Comparison of ENCODE assay signal across 12 cellular contexts in the genomic region with DNA sequence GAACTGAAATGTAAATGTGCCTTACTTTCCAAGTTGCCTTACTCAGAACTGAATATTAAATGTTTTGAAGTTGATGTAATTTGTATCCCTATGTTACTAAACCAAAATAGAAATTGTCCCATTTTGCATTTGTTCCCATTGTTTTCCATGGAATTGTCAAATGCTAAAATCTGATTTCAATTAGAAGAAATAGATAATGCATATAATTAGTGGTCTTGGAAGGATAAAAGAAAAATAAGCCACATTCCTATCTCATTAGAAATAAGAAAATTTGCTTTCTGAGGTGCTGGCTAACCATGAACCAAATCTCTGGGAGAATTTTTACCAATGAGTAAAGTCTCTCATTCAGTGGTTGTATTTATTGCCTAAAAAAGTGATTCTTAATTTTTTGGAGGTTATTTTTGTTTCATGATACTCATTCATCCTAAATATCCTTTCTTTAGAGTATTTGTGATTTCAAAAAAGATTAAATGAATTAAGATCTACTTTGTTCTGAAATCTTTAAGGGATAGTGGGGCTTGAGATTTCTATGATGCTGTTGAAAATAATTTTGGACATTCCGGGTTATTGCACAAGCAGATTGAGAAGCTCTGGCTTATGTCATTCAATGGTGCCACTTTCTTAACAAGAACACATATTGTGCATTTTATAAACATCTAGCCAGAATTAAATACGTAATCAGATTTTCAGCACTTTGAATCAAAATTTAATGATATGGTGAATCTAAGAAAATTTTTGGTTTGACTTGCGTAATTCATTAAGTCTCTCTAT.
"Had no signal": no experiment of that assay in that cellular context is flagged by ENCODE, and none has a peak within 500 bp of the region (broad histone marks: within the 10 kb centered on the region; RNA-seq: fewer than 3 reads in every experiment).

No MANE protein-coding gene starts in this region.

- H3K27ac Mint-ChIP-seq: activated CD4-positive, alpha-beta memory T cell treated with anti-CD3 and anti-CD28 coated beads, Interleukin-2, amount 10 ng/mL, durations not matched to agents 7 days and 5 days; activated CD4-positive, alpha-beta T cell treated with anti-CD3 and anti-CD28 coated beads for 36 hours; stimulated activated naive CD8-positive, alpha-beta T cell treated with anti-CD3 and anti-CD28 coated beads, Interleukin-15, amount 100 ng/mL, for 72 hours had no signal

- H3K36me3 ChIP-seq: adrenal gland, breast epithelium, esophagus muscularis mucosa, upper lobe of right lung had no signal

- ATAC-seq: activated CD4-positive, alpha-beta T cell treated with anti-CD3 and anti-CD28 coated beads for 36 hours; upper lobe of right lung had no signal

- H3K4me3 ChIP-seq: adrenal gland, breast epithelium, esophagus muscularis mucosa, testis, upper lobe of right lung had no signal

- H3K4me1 Mint-ChIP-seq: activated CD4-positive, alpha-beta memory T cell treated with anti-CD3 and anti-CD28 coated beads, Interleukin-2, amount 10 ng/mL, durations not matched to agents 7 days and 5 days; activated CD4-positive, alpha-beta T cell treated with anti-CD3 and anti-CD28 coated beads for 36 hours; stimulated activated naive CD8-positive, alpha-beta T cell treated with anti-CD3 and anti-CD28 coated beads, Interleukin-15, amount 100 ng/mL, for 72 hours had no signal

- H3K9me3 ChIP-seq: adrenal gland, breast epithelium, esophagus muscularis mucosa, testis, upper lobe of right lung had no signal

- H3K4me3 Mint-ChIP-seq: activated CD4-positive, alpha-beta memory T cell treated with anti-CD3 and anti-CD28 coated beads, Interleukin-2, amount 10 ng/mL, durations not matched to agents 7 days and 5 days; activated CD4-positive, alpha-beta T cell treated with anti-CD3 and anti-CD28 coated beads for 36 hours; stimulated activated naive CD8-positive, alpha-beta T cell treated with anti-CD3 and anti-CD28 coated beads, Interleukin-15, amount 100 ng/mL, for 72 hours had no signal

- DNase-seq: activated CD4-positive, alpha-beta memory T cell treated with anti-CD3 and anti-CD28 coated beads, Interleukin-2, amount 10 ng/mL, durations not matched to agents 7 days and 5 days; activated T-cell treated with anti-CD3 and anti-CD28 coated beads, Interleukin-2, amount 50 U/mL, for 48 hours; adrenal gland; hippocampal formation; stimulated activated CD4-positive, alpha-beta T cell treated with anti-CD3 and anti-CD28 coated beads, Interleukin-4, amount 100 ng/mL, for 4 hours; stimulated activated naive CD8-positive, alpha-beta T cell treated with anti-CD3 and anti-CD28 coated beads, Interleukin-15, amount 100 ng/mL, for 72 hours; testis; upper lobe of right lung had no signal

- H3K4me1 ChIP-seq: adrenal gland, breast epithelium, parathyroid adenoma, testis, upper lobe of right lung had no signal

- H3K27me3 ChIP-seq: adrenal gland, breast epithelium, esophagus muscularis mucosa, testis, upper lobe of right lung had no signal

- H3K27ac ChIP-seq: adrenal gland, breast epithelium, esophagus muscularis mucosa, parathyroid adenoma, testis, upper lobe of right lung had no signal

- H3K9me3 Mint-ChIP-seq: activated CD4-positive, alpha-beta memory T cell treated with anti-CD3 and anti-CD28 coated beads, Interleukin-2, amount 10 ng/mL, durations not matched to agents 7 days and 5 days had no signal

- H3K27me3 Mint-ChIP-seq: activated CD4-positive, alpha-beta memory T cell treated with anti-CD3 and anti-CD28 coated beads, Interleukin-2, amount 10 ng/mL, durations not matched to agents 7 days and 5 days; activated CD4-positive, alpha-beta T cell treated with anti-CD3 and anti-CD28 coated beads for 36 hours; stimulated activated naive CD8-positive, alpha-beta T cell treated with anti-CD3 and anti-CD28 coated beads, Interleukin-15, amount 100 ng/mL, for 72 hours had no signal
